In the genomic region with DNA sequence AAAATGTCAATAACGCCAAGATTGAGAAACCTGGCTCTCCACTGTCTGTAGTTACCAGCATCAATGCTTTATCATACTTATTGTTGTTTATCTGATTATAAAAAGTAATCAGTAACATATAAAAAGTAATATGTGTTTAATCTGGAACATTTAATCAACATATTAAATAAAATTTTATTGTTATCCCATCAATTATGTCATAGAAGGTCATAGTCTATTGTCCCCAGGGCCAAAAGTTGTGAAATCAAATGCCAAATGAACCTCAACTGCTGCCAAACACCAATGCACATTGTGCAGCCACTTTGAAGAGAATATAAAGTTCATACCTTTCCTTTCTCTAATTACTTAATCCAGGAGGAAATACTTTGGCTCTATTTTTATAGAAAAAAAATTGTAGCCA, we compare ENCODE assay signal across 23 cellular contexts.
"Had no signal": no experiment of that assay in that cellular context is flagged by ENCODE, and none has a peak within 500 bp of the region (broad histone marks: within the 10 kb centered on the region; RNA-seq: fewer than 3 reads in every experiment).

No MANE protein-coding gene starts in this region.

- H3K4me2 ChIP-seq: hepatocyte had no signal

- H2AFZ ChIP-seq: hepatocyte had no signal

- H3K4me3 ChIP-seq: gastroesophageal sphincter, heart left ventricle, hepatocyte, lung, mucosa of descending colon, ovary, stomach, thyroid gland, vagina had no signal

- H3K9me3 ChIP-seq: thyroid gland had no signal

- H3K27me3 ChIP-seq: gastroesophageal sphincter, heart left ventricle, hepatocyte, ovary, stomach, thyroid gland, vagina had no signal

- H3K4me3 Mint-ChIP-seq: effector memory CD8-positive, alpha-beta T cell; mesothelial cell of epicardium; naive thymus-derived CD8-positive, alpha-beta T cell; nephron progenitor cell; stimulated activated effector memory CD8-positive, alpha-beta T cell treated with anti-CD3 and anti-CD28 coated beads, Interleukin-12 subunit alpha, Interleukin-12 subunit beta, amount 100 ng/mL, for 72 hours had no signal

- ATAC-seq: effector memory CD8-positive, alpha-beta T cell; gastroesophageal sphincter; heart left ventricle; left lobe of liver; mucosa of descending colon; naive thymus-derived CD8-positive, alpha-beta T cell; sciatic nerve; stimulated activated effector memory CD8-positive, alpha-beta T cell treated with anti-CD3 and anti-CD28 coated beads, Interleukin-12 subunit alpha, Interleukin-12 subunit beta, amount 100 ng/mL, for 72 hours had no signal

- DNase-seq: cortex of kidney; effector memory CD8-positive, alpha-beta T cell; heart left ventricle; kidney; mesenchymal stem cell; mucosa of descending colon; naive thymus-derived CD8-positive, alpha-beta T cell; nephron progenitor cell; nucleus accumbens; ovary; stimulated activated CD4-positive, alpha-beta T cell treated with anti-CD3 and anti-CD28 coated beads, Interleukin-2, amount 100 ng/mL, for 24 hours; stimulated activated CD4-positive, alpha-beta T cell treated with anti-CD3 and anti-CD28 coated beads, Interleukin-4, amount 100 ng/mL, for 24 hours; stimulated activated naive CD4-positive, alpha-beta T cell treated with Interleukin-2 at 50 U/mL for 16 hours; stomach; thyroid gland had no signal

- H3K4me1 ChIP-seq: gastroesophageal sphincter, thyroid gland, vagina had no signal

- H3K4me1 Mint-ChIP-seq: mesothelial cell of epicardium; naive thymus-derived CD8-positive, alpha-beta T cell; nephron progenitor cell had no signal

- H3K36me3 Mint-ChIP-seq: stimulated activated effector memory CD8-positive, alpha-beta T cell treated with anti-CD3 and anti-CD28 coated beads, Interleukin-12 subunit alpha, Interleukin-12 subunit beta, amount 100 ng/mL, for 72 hours had no signal

- H3K27ac Mint-ChIP-seq: effector memory CD8-positive, alpha-beta T cell; mesothelial cell of epicardium; naive thymus-derived CD8-positive, alpha-beta T cell; nephron progenitor cell; stimulated activated effector memory CD8-positive, alpha-beta T cell treated with anti-CD3 and anti-CD28 coated beads, Interleukin-12 subunit alpha, Interleukin-12 subunit beta, amount 100 ng/mL, for 72 hours had no signal

- H3K27ac ChIP-seq: gastroesophageal sphincter, heart left ventricle, hepatocyte, ovary, stomach, thyroid gland, vagina had no signal

- H3K79me2 ChIP-seq: hepatocyte had no signal

- H3K27me3 Mint-ChIP-seq: effector memory CD8-positive, alpha-beta T cell; naive thymus-derived CD8-positive, alpha-beta T cell had no signal

- H3K36me3 ChIP-seq: gastroesophageal sphincter, heart left ventricle, ovary, stomach, thyroid gland, vagina had no signal
